14 cellular contexts compared by ENCODE assay signal in the genomic region with DNA sequence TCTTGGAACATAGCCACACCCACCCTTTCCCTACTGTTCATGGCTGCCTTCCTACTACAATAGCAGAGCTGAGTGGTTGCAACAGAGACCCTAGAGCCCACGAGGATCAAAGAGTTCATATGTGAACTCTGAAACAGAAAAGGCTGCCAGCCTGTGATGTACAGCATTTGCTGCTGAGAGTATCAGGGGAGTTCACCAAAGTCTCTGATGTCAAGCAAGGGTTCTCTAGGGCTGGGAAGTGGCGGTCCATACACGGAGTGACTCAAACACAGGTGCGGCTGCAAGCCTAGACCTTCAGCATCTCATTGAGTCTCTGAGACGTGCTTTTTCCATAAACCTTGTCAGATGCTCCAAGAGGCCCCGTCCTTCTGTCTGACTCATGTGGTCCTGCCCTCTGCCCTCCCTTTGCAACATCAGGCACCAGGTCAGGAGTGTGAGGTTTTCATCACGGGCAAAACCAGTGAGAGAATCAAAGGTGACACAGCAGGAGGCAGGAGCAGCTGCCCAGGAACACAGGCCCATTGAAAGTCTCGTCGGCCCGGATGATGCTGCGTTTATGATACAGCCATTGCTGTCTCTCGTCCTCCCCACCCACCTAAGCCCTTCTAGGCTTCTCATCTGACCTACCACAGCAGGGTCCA. TPM values are rescaled to one million over a fixed set of nuclear protein-coding genes. Genes with fewer than 3 reads are reported as not detected.
DNase-seq lines count a peak whose midpoint lies in the region; ATAC-seq, FAIRE-seq and TF ChIP-seq lines count a peak whose summit lies in the region.
"Had no signal": no experiment of that assay in that cellular context is flagged by ENCODE, and none has a peak within 500 bp of the region (broad histone marks: within the 10 kb centered on the region; RNA-seq: fewer than 3 reads in every experiment).

No MANE protein-coding gene starts in this region.

- CTCF ChIA-PET in Calu3 (lab: Charles Lee): no interaction called here

- no peak overlapping the region for H3K9ac ChIP-seq in astrocyte (ENCODE audit: low read length)

- no peak overlapping the region for H3K4me3 ChIP-seq in astrocyte (ENCODE audit: insufficient read depth, low read depth, low read length)

- peaks cover 2% of the 10 kb centered on the region for H3K4me1 ChIP-seq in astrocyte (ENCODE audit: insufficient read depth, low read length)

- H3K4me1 Mint-ChIP-seq in activated T-cell treated with anti-CD3 and anti-CD28 coated beads, Interleukin-2, amount 50 U/mL, for 72 hours (ENCODE audit: low read depth): peaks cover 6% of the 10 kb centered on the region
- H3K4me1 Mint-ChIP-seq in astrocyte (ENCODE audit: low read depth, unreplicated experiment) (peaks cover 7% of the 10 kb centered on the region), Calu3 (ENCODE audit: low read depth, unreplicated experiment) (no peaks in the 10 kb centered on the region)

- intact Hi-C loops in Calu3 (cut with micrococcal nuclease; ENCODE audit: unreplicated experiment): no loop called here

- H3K79me2 ChIP-seq in astrocyte (ENCODE audit: insufficient read depth, low read length): no peaks in the 10 kb centered on the region

- no peak overlapping the region for H3K27ac Mint-ChIP-seq in activated T-cell treated with anti-CD3 and anti-CD28 coated beads, Interleukin-2, amount 50 U/mL, for 72 hours
- no peak overlapping the region for H3K27ac Mint-ChIP-seq in astrocyte (ENCODE audit: unreplicated experiment)
- no peak overlapping the region for H3K27ac Mint-ChIP-seq in Calu3 (ENCODE audit: unreplicated experiment)
- H3K27ac Mint-ChIP-seq: activated CD4-positive, alpha-beta T cell treated with anti-CD3 and anti-CD28 coated beads, Interleukin-2, amount 10 ng/mL, durations not matched to agents 7 days and 5 days; activated naive CD4-positive, alpha-beta T cell treated with anti-CD3 and anti-CD28 coated beads, Interleukin-2, amount 50 U/mL, for 72 hours had no signal

- no peaks in the 10 kb centered on the region for H4K20me1 ChIP-seq in astrocyte (ENCODE audit: insufficient read depth, low read length)

- no peak for DNase-seq in activated T-cell treated with anti-CD3 and anti-CD28 coated beads, Interleukin-2, amount 50 U/mL, for 72 hours
- DNase-seq in activated T-cell treated with anti-CD3 and anti-CD28 coated beads for 4 hours (no peak), astrocyte (ENCODE audit: low read depth) (no peak), islet precursor cell (peak; percentile 29), substantia nigra (lab: John Stamatoyannopoulos, UW) (no peak), DMS 273 treated with DMSO at 0.1 percent for 48 hours (lab: John Stamatoyannopoulos, UW) (no peak), Calu3 (no peak)
- DNase-seq: activated CD4-positive, alpha-beta T cell treated with anti-CD3 and anti-CD28 coated beads, Interleukin-2, amount 10 ng/mL, durations not matched to agents 7 days and 5 days; NCI-H2029 treated with DMSO at 0.1 percent for 48 hours; NK-92 treated with Interleukin-12 subunit alpha and Interleukin-12 subunit beta, amount 100 ng/mL, for 24 hours had no signal

- H3K27me3 ChIP-seq in astrocyte (ENCODE audit: insufficient read depth, low read length): peaks cover under 1% of the 10 kb centered on the region

- peaks cover 2% of the 10 kb centered on the region in 2 donors for H3K9me3 Mint-ChIP-seq in activated T-cell treated with anti-CD3 and anti-CD28 coated beads, Interleukin-2, amount 50 U/mL, for 72 hours
- H3K9me3 Mint-ChIP-seq in astrocyte (ENCODE audit: unreplicated experiment) (peaks cover 5% of the 10 kb centered on the region), Calu3 (ENCODE audit: low read depth, unreplicated experiment) (peaks cover 3% of the 10 kb centered on the region)
- H3K9me3 Mint-ChIP-seq: activated CD4-positive, alpha-beta T cell treated with anti-CD3 and anti-CD28 coated beads, Interleukin-2, amount 10 ng/mL, durations not matched to agents 7 days and 5 days; activated naive CD4-positive, alpha-beta T cell treated with anti-CD3 and anti-CD28 coated beads, Interleukin-2, amount 50 U/mL, for 72 hours had no signal

- H3K36me3 Mint-ChIP-seq in activated T-cell treated with anti-CD3 and anti-CD28 coated beads, Interleukin-2, amount 50 U/mL, for 72 hours (ENCODE audit: insufficient read depth in 2 of 2): no peaks in the 10 kb centered on the region
- H3K36me3 Mint-ChIP-seq in astrocyte (ENCODE audit: low read depth, unreplicated experiment) (no peaks in the 10 kb centered on the region), Calu3 (ENCODE audit: insufficient read depth, unreplicated experiment) (no peaks in the 10 kb centered on the region)
- H3K36me3 Mint-ChIP-seq: activated naive CD4-positive, alpha-beta T cell treated with anti-CD3 and anti-CD28 coated beads, Interleukin-2, amount 50 U/mL, for 72 hours had no signal

- H2AFZ ChIP-seq in astrocyte (ENCODE audit: low read depth, low read length): no peak overlapping the region

- H3K27ac ChIP-seq in astrocyte (ENCODE audit: low read depth, low read length): no peak overlapping the region
- H3K27ac ChIP-seq in substantia nigra (ENCODE audit: low read depth, low read length, poor library complexity, severe bottlenecking): peak overlapping the region; percentile 14

- no peaks in the 10 kb centered on the region for H3K9me3 ChIP-seq in astrocyte (ENCODE audit: insufficient read depth, low read depth, low read length)

- no peak for FAIRE-seq in astrocyte (lab: Jason Lieb, UNC)
- FAIRE-seq: frontal cortex, G401.6 had no signal

- H3K27me3 Mint-ChIP-seq in activated T-cell treated with anti-CD3 and anti-CD28 coated beads, Interleukin-2, amount 50 U/mL, for 72 hours (ENCODE audit: low read depth): peaks cover 28% of the 10 kb centered on the region
- peaks cover 12% of the 10 kb centered on the region for H3K27me3 Mint-ChIP-seq in astrocyte (ENCODE audit: low read depth, unreplicated experiment)
- no peaks in the 10 kb centered on the region for H3K27me3 Mint-ChIP-seq in Calu3 (ENCODE audit: unreplicated experiment)

- ATAC-seq in activated T-cell treated with anti-CD3 and anti-CD28 coated beads, Interleukin-2, amount 50 U/mL, for 72 hours (replicated peaks in 1 of 2): peak; percentile 41 to 63
- ATAC-seq in HG03457 (IDR thresholded peaks at IDR 0.05; ENCODE audit: unreplicated experiment): no peak

- BruUV-seq in Calu3 (replicated peaks; lab: Mats Ljungman, UMichigan): no TSS peak

- peak overlapping the region; percentile 40 for H3K4me2 ChIP-seq in astrocyte (ENCODE audit: low read length)

- H3K36me3 ChIP-seq in astrocyte (ENCODE audit: insufficient read depth, low read length): no peaks in the 10 kb centered on the region

- no peak overlapping the region for H3K4me3 Mint-ChIP-seq in activated T-cell treated with anti-CD3 and anti-CD28 coated beads, Interleukin-2, amount 50 U/mL, for 72 hours
- H3K4me3 Mint-ChIP-seq in astrocyte (ENCODE audit: unreplicated experiment) (no peak overlapping the region), Calu3 (ENCODE audit: low read depth, unreplicated experiment) (no peak overlapping the region)
- H3K4me3 Mint-ChIP-seq: activated CD4-positive, alpha-beta T cell treated with anti-CD3 and anti-CD28 coated beads, Interleukin-2, amount 10 ng/mL, durations not matched to agents 7 days and 5 days had no signal

- no peak for TF ChIP-seq CTCF in astrocyte (IDR thresholded peaks at IDR 0.05; ENCODE audit: insufficient read depth, low read depth, low read length)
- TF ChIP-seq CTCF in Calu3 (IDR thresholded peaks at IDR 0.05; ENCODE audit: unreplicated experiment): no peak

RNA-seq across cellular contexts. Expression of a gene that starts 42.9 kb away (rescaled TPM):
- total RNA-seq in activated T-cell treated with anti-CD3 and anti-CD28 coated beads, Interleukin-2, amount 50 U/mL, for 72 hours: 1 to 10 TPM in 1 of 2 donors, under 1 TPM in 1; 0.51 to 2.3 TPM
- 0.36 and 1.3 TPM in 2 replicates for total RNA-seq in astrocyte
- 4.0 and 5.1 TPM in 2 replicates for total RNA-seq in Calu3 (2022)
